ENCODE assay signal across 12 cellular contexts in genomic region chr18:11883153-11883552, GRCh38. TPM values are rescaled to one million over a fixed set of nuclear protein-coding genes. Genes with fewer than 3 reads are reported as not detected.
A peak's percentile ranks its signal among the peaks of the same experiment; 100 is the strongest.
DNase-seq lines count a peak whose midpoint lies in the region; ATAC-seq lines count a peak whose summit lies in the region.
"Had no signal": no experiment of that assay in that cellular context is flagged by ENCODE, and none has a peak within 500 bp of the region (broad histone marks: within the 10 kb centered on the region; RNA-seq: fewer than 3 reads in every experiment).

No MANE protein-coding gene starts in this region.

- peak; percentile 77 for DNase-seq in AML-193 (lab: John Stamatoyannopoulos, UW)
- DNase-seq in GM19238 (ENCODE audit: insufficient read length, low spot score): peak; percentile 46
- DNase-seq in SKM-1 (lab: John Stamatoyannopoulos, UW; ENCODE audit: unreplicated experiment): peak; percentile 31
- DNase-seq in UCSD-AML1 (lab: John Stamatoyannopoulos, UW; ENCODE audit: unreplicated experiment): no peak
- no peak for DNase-seq in stimulated activated CD4-positive, alpha-beta T cell treated with anti-CD3 and anti-CD28 coated beads, Interleukin-2, amount 100 ng/mL, for 48 hours
- DNase-seq in HT-29 (ENCODE audit: low spot score): no peak
- DNase-seq in NCI-H524 treated with DMSO at 0.1 percent for 48 hours (lab: John Stamatoyannopoulos, UW): no peak
- DNase-seq: effector CD8-positive, alpha-beta T cell; NCI-H1092 treated with DMSO at 0.1 percent for 48 hours; SW 1271 had no signal

- ATAC-seq in HG03103 (IDR thresholded peaks at IDR 0.05; ENCODE audit: low read depth, unreplicated experiment): peak; percentile 95
- ATAC-seq: activated T-helper 17 cell treated with anti-CD3 and anti-CD28 coated beads, Interleukin-2, amount 50 U/mL, for 72 hours had no signal

RNA-seq across cellular contexts. Expression of gene MPPE1, which starts 25.0 kb away (rescaled TPM):
- total RNA-seq in HT-29 (2014; rRNA removed; shearing (Covaris generic)): 19.0 and 21.5 TPM in 2 replicates

RNA-seq across cellular contexts. Expression of gene CHMP1B, which starts 31.9 kb away (rescaled TPM):
- 47.1 and 51.8 TPM in 2 replicates for total RNA-seq in HT-29 (2014; rRNA removed; shearing (Covaris generic))

Comparison
In these comparisons a context has a peak if more than half of its experiments do, and no peak if none do; other contexts are left out.
1. DNase-seq: peak in AML-193 (2 of 2), GM19238 (single experiment) and SKM-1 (single experiment); none in UCSD-AML1 (single experiment), stimulated activated CD4-positive, alpha-beta T cell treated with anti-CD3 and anti-CD28 coated beads, Interleukin-2, amount 100 ng/mL, for 48 hours (0 of 2), HT-29 (single experiment) and NCI-H524 treated with DMSO at 0.1 percent for 48 hours (single experiment).